23 cellular contexts compared by ENCODE assay signal in genomic region chr1:37502104-37502503, GRCh38.
"Had no signal": no experiment of that assay in that cellular context is flagged by ENCODE, and none has a peak within 500 bp of the region (broad histone marks: within the 10 kb centered on the region; RNA-seq: fewer than 3 reads in every experiment).

No MANE protein-coding gene starts in this region.

- H3K4me1 ChIP-seq: parathyroid adenoma had no signal

- ATAC-seq: effector memory CD8-positive, alpha-beta T cell; gastrocnemius medialis; heart right ventricle; left ventricle myocardium superior; psoas muscle; sciatic nerve; stimulated activated naive B cell treated with anti-CD40 and anti-IgM and Interleukin-4, amounts not matched to agents 10 μg/mL and 1 μg/mL and 100 μg/mL, for 72 hours had no signal

- H3K27me3 ChIP-seq: esophagus muscularis mucosa, gastrocnemius medialis, heart right ventricle, spleen, stomach had no signal

- H3K9me3 Mint-ChIP-seq: dendritic cell treated with granulocyte-macrophage colony-stimulating factor and Interleukin-4, amounts not matched to agents 40 ng/mL and 50 ng/mL, for 4 days; effector memory CD8-positive, alpha-beta T cell; naive B cell; nephron; stimulated activated naive B cell treated with anti-CD40 and anti-IgM and Interleukin-4, amounts not matched to agents 10 μg/mL and 1 μg/mL and 100 μg/mL, for 72 hours; type B pancreatic cell had no signal

- H3K27ac ChIP-seq: epithelial cell of prostate, esophagus muscularis mucosa, gastrocnemius medialis, heart right ventricle, parathyroid adenoma, psoas muscle, spleen, stomach had no signal

- H3K4me3 Mint-ChIP-seq: dendritic cell treated with granulocyte-macrophage colony-stimulating factor and Interleukin-4, amounts not matched to agents 40 ng/mL and 50 ng/mL, for 4 days; effector memory CD8-positive, alpha-beta T cell; naive B cell; nephron; stimulated activated naive B cell treated with anti-CD40 and anti-IgM and Interleukin-4, amounts not matched to agents 10 μg/mL and 1 μg/mL and 100 μg/mL, for 72 hours; type B pancreatic cell had no signal

- H3K4me3 ChIP-seq: esophagus muscularis mucosa, gastrocnemius medialis, heart right ventricle, lung, psoas muscle, spleen, stomach had no signal

- H3K27ac Mint-ChIP-seq: dendritic cell treated with granulocyte-macrophage colony-stimulating factor and Interleukin-4, amounts not matched to agents 40 ng/mL and 50 ng/mL, for 4 days; nephron; stimulated activated naive B cell treated with anti-CD40 and anti-IgM and Interleukin-4, amounts not matched to agents 10 μg/mL and 1 μg/mL and 100 μg/mL, for 72 hours; type B pancreatic cell had no signal

- H3K27me3 Mint-ChIP-seq: dendritic cell treated with granulocyte-macrophage colony-stimulating factor and Interleukin-4, amounts not matched to agents 40 ng/mL and 50 ng/mL, for 4 days; effector memory CD8-positive, alpha-beta T cell; naive B cell; stimulated activated naive B cell treated with anti-CD40 and anti-IgM and Interleukin-4, amounts not matched to agents 10 μg/mL and 1 μg/mL and 100 μg/mL, for 72 hours; type B pancreatic cell had no signal

- H3K9me3 ChIP-seq: esophagus muscularis mucosa, gastrocnemius medialis, heart right ventricle, psoas muscle, spleen, stomach had no signal

- DNase-seq: effector memory CD8-positive, alpha-beta T cell; gastrocnemius medialis; heart right ventricle; left ventricle myocardium superior; mesenchymal stem cell; naive B cell; psoas muscle; retina; spleen; stimulated activated CD4-positive, alpha-beta T cell treated with anti-CD3 and anti-CD28 coated beads, Interleukin-15, amount 100 ng/mL, for 24 hours; stimulated activated CD4-positive, alpha-beta T cell treated with anti-CD3 and anti-CD28 coated beads, Interleukin-1b, Interleukin-23, amount 100 ng/mL, for 48 hours; stimulated activated CD4-positive, alpha-beta T cell treated with anti-CD3 and anti-CD28 coated beads, Interleukin-4, amount 100 ng/mL, for 24 hours; stimulated activated naive B cell treated with anti-CD40 and anti-IgM and Interleukin-4, amounts not matched to agents 10 μg/mL and 1 μg/mL and 100 μg/mL, for 72 hours; stomach; substantia nigra had no signal
